8 cellular contexts compared by ENCODE assay signal in genomic region chr5:610744-611730, GRCh38. TPM values are rescaled to one million over a fixed set of nuclear protein-coding genes. Genes with fewer than 3 reads are reported as not detected.
DNase-seq lines count a peak whose midpoint lies in the region; ATAC-seq and TF ChIP-seq lines count a peak whose summit lies in the region.

No MANE protein-coding gene starts in this region.

- H3K4me2 ChIP-seq in DOHH2 (ENCODE audit: low read length) (peak overlapping the region; percentile 83), PC-3 (ENCODE audit: low read length) (peak overlapping the region; percentile 90)

- H3K4me1 ChIP-seq in DOHH2 (ENCODE audit: control insufficient read depth, low read length) (peaks cover 33% of the 10 kb centered on the region), PC-3 (ENCODE audit: insufficient read depth, low read length) (peaks cover 22% of the 10 kb centered on the region), esophagus squamous epithelium (peaks cover 5 to 20% (median 11%) of the 10 kb centered on the region in 3 donors)

- H3K27me3 ChIP-seq in DOHH2 (ENCODE audit: control insufficient read depth, low read length) (no peaks in the 10 kb centered on the region; the same call in 1 of the 2 replicates), PC-3 (ENCODE audit: low read length) (no peaks in the 10 kb centered on the region), esophagus squamous epithelium (peaks cover 0 to 24% (median 0%) of the 10 kb centered on the region in 4 donors)

- H3K9me3 Mint-ChIP-seq in progenitor cell of endocrine pancreas (ENCODE audit: low read depth): peaks cover 5% of the 10 kb centered on the region

- peaks cover 6% of the 10 kb centered on the region for H3K27me3 Mint-ChIP-seq in progenitor cell of endocrine pancreas

- peaks cover 22% of the 10 kb centered on the region for H3K9me3 ChIP-seq in DOHH2 (ENCODE audit: control insufficient read depth, insufficient read depth, low read length)
- no peaks in the 10 kb centered on the region for H3K9me3 ChIP-seq in PC-3 (ENCODE audit: low read length)
- H3K9me3 ChIP-seq in esophagus squamous epithelium: no peaks in the 10 kb centered on the region

- H2AFZ ChIP-seq in PC-3 (ENCODE audit: low read length): peak overlapping the region; percentile 86

- peak overlapping the region; percentile 55 for H3K9ac ChIP-seq in PC-3 (ENCODE audit: low read length)

- peaks cover 14% of the 10 kb centered on the region for H3K36me3 Mint-ChIP-seq in progenitor cell of endocrine pancreas (ENCODE audit: insufficient read depth)

- peak overlapping the region; percentile 69 for H3K4me3 Mint-ChIP-seq in progenitor cell of endocrine pancreas (ENCODE audit: low read depth)

- H3K4me3 ChIP-seq in DOHH2 (ENCODE audit: low read length) (peak overlapping the region; percentile 87), PC-3 (ENCODE audit: low read length) (peak overlapping the region; percentile 74), esophagus squamous epithelium (peak overlapping the region; percentile 83 to 97 (median 93))

- 29 to 81% methylated on average over 3 to 9 of the region's 11 CpGs for WGBS in esophagus squamous epithelium, 2 donors

- DNase-seq in PC-3 (no peak), esophagus squamous epithelium (lab: John Stamatoyannopoulos, UW) (no peak), progenitor cell of endocrine pancreas (ENCODE audit: low spot score, unreplicated experiment) (no peak), GM13976 (ENCODE audit: low spot score) (no peak), putamen (ENCODE audit: low spot score) (no peak)

- TF ChIP-seq CTCF in DOHH2 (IDR thresholded peaks at IDR 0.05; ENCODE audit: low read depth, low read length, poor library complexity, severe bottlenecking) (no peak), PC-3 (conservative IDR thresholded peaks at IDR 0.05; ENCODE audit: low read depth, low read length) (no peak), esophagus squamous epithelium (IDR thresholded peaks at IDR 0.05) (no peak), progenitor cell of endocrine pancreas (IDR thresholded peaks at IDR 0.05; ENCODE audit: unreplicated experiment) (no peak), GM13976 (IDR thresholded peaks at IDR 0.05; ENCODE audit: borderline replicate concordance, control extremely low read depth, extremely low read depth, insufficient read depth, missing control alignments) (no peak)

- CTCF ChIA-PET in PC-3 (lab: Charles Lee): no interaction called here

- no peak for TF ChIP-seq POLR2A in esophagus squamous epithelium (IDR thresholded peaks at IDR 0.05)

- peaks cover 16% of the 10 kb centered on the region for H3K4me1 Mint-ChIP-seq in progenitor cell of endocrine pancreas (ENCODE audit: low read depth)

- H3K27ac Mint-ChIP-seq in progenitor cell of endocrine pancreas: no peak overlapping the region

- no peak overlapping the region for H3K27ac ChIP-seq in DOHH2 (ENCODE audit: low read depth, low read length)
- no peak overlapping the region for H3K27ac ChIP-seq in PC-3 (ENCODE audit: low read length)
- H3K27ac ChIP-seq in esophagus squamous epithelium: peak overlapping the region in 3 of 4 donors; percentile 87 to 90 (median 88)

- in situ Hi-C loops in GM13976 (cut with MboI; ENCODE audit: low sequenced_read_pairs, unreplicated experiment): no loop called here

- H4K20me1 ChIP-seq in DOHH2 (ENCODE audit: control insufficient read depth, insufficient read depth, low read depth, low read length) (peaks cover 4% of the 10 kb centered on the region; the same call in 1 of the 2 replicates), PC-3 (ENCODE audit: low read length) (peaks cover 15% of the 10 kb centered on the region)

- H3F3A ChIP-seq in DOHH2 (ENCODE audit: control insufficient read depth, insufficient read depth) (no peaks in the 10 kb centered on the region; the same call in 1 of the 2 replicates), PC-3 (ENCODE audit: low read length, unreplicated experiment) (no peaks in the 10 kb centered on the region)

- intact Hi-C loops in PC-3 (cut with micrococcal nuclease): loop anchor here (5.0 to 10.0 kb wide), 4 partner anchors 44 to 166 kb away; partner anchors contain the start of gene EXOC3
- intact Hi-C loops in esophagus squamous epithelium (cut with DNase I): loop anchor here (10.0 kb wide), 1 partner anchor 166 kb away; the partner anchor contains the start of gene EXOC3

- BruUV-seq in PC-3 (replicated peaks; lab: Mats Ljungman, UMichigan): no TSS peak

- H3K79me2 ChIP-seq in DOHH2 (ENCODE audit: control insufficient read depth, low read length) (peaks cover 39% of the 10 kb centered on the region), PC-3 (ENCODE audit: low read length) (peaks cover 37% of the 10 kb centered on the region)

- peaks cover 30% of the 10 kb centered on the region for H3K36me3 ChIP-seq in DOHH2 (ENCODE audit: control insufficient read depth, low read length)
- H3K36me3 ChIP-seq in PC-3 (ENCODE audit: low read depth, low read length): peaks cover 8% of the 10 kb centered on the region
- H3K36me3 ChIP-seq in esophagus squamous epithelium: no peaks in the 10 kb centered on the region

- no peak for ATAC-seq in PC-3
- ATAC-seq in HG02588 (IDR thresholded peaks at IDR 0.05; ENCODE audit: unreplicated experiment): no peak
- no peak for ATAC-seq in GM21619 (IDR thresholded peaks at IDR 0.05; ENCODE audit: unreplicated experiment)

- POLR2A ChIA-PET in PC-3 (lab: Charles Lee; ENCODE audit: unreplicated experiment): no interaction called here

- H3K9me2 ChIP-seq in DOHH2 (replicated peaks; ENCODE audit: control insufficient read depth, low read length) (no peaks in the 10 kb centered on the region), PC-3 (replicated peaks; ENCODE audit: low read length) (no peaks in the 10 kb centered on the region)

RNA-seq across cellular contexts. Expression of gene CEP72, which starts 1.1 kb away (rescaled TPM):
- total RNA-seq in PC-3 (2014; rRNA removed) (17.3 and 23.6 TPM in 2 replicates), esophagus squamous epithelium (1 to 10 TPM; 2.7 to 8.6 (median 4.0) TPM), progenitor cell of endocrine pancreas (24.8 and 26.9 TPM in 2 replicates)

Comparison
In these comparisons a context has a peak if more than half of its experiments do, and no peak if none do; other contexts are left out.
1. H3K27ac ChIP-seq: peak in esophagus squamous epithelium (3 of 4); none in DOHH2 (single experiment) and PC-3 (single experiment).
2. Peak in every context shown above with its lines, with median percentiles within 50 percentile points of each other: H3K4me3 ChIP-seq.